ENCODE assay signal across 8 cellular contexts in the genomic region with DNA sequence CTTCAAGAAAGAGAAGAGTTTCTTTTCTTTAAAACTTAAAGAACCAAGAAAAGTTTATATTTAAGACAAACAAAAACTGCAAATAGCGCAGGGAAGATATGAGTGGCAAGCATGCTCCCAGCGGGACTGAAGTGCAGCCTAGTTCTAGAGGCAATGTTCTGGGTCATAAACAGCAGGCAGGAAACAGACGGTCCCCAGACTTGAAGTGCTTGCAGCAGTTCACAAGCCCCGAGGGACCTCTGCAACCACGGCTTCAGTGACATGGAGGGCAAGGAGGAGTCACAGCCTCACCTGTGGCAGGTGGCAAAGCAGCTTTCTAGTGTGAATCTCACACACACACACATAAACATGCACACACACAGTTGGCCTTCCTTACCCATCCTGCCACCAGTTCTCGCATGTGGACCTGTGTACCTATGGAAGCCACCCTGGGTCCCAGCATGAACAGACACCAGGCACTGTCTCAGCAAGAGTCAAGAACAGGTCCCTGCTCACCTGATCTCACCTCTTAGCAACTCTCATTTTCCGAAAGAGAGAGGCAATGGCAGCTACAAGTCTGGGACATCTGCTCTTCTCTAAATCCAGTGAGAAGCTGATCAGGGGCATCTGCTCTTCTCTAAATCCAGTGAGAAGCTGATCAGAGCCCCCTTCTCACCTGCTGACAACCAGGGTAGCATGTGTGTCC.
A peak's percentile ranks its signal among the peaks of the same experiment; 100 is the strongest.
DNase-seq lines count a peak whose midpoint lies in the region; ATAC-seq and TF ChIP-seq lines count a peak whose summit lies in the region.

No MANE protein-coding gene starts in this region.

- no peak overlapping the region for H3K27ac ChIP-seq in left lung

- POLR2A ChIA-PET in T-cell (lab: Charles Lee), result no interaction called here

- no peaks in the 10 kb centered on the region for H3K36me3 Mint-ChIP-seq in T-cell

- no peaks in the 10 kb centered on the region for H3K36me3 ChIP-seq in left lung

- H3K4me1 ChIP-seq in left lung, result peaks cover 6 to 18% of the 10 kb centered on the region in 2 donors

- H3K4me3 ChIP-seq in left lung, result no peak overlapping the region

- peaks cover 4 to 28% of the 10 kb centered on the region in 2 donors for H3K27me3 Mint-ChIP-seq in T-cell

- ATAC-seq in GM18519 (IDR thresholded peaks at IDR 0.05; ENCODE audit: low FRiP score, unreplicated experiment) (peak; percentile 68), HG02642 (IDR thresholded peaks at IDR 0.05; ENCODE audit: poor library complexity, unreplicated experiment) (peak; percentile 68), left lung (peak; percentile 27), T-cell (replicated peaks in 1 of 4) (no peak)

- no peaks in the 10 kb centered on the region for H3K9me3 ChIP-seq in left lung

- DNase-seq in NCI-H1694 treated with DMSO at 0.1 percent for 48 hours (lab: John Stamatoyannopoulos, UW), result peak; percentile 70
- DNase-seq in left lung, result no peak
- DNase-seq in T-cell, result no peak
- no peak for DNase-seq in NOMO-1 (lab: John Stamatoyannopoulos, UW; ENCODE audit: unreplicated experiment in 2 of 2)
- DNase-seq in GOT3 (lab: John Stamatoyannopoulos, UW), result no peak
- DNase-seq in NCI-H2081 treated with DMSO at 0.1 percent for 48 hours (lab: John Stamatoyannopoulos, UW), result no peak

- H3K4me1 Mint-ChIP-seq in T-cell, result no peaks in the 10 kb centered on the region

- H3K9me3 Mint-ChIP-seq in T-cell, result no peaks in the 10 kb centered on the region

- no peak for TF ChIP-seq CTCF in left lung (IDR thresholded peaks at IDR 0.05)

- CTCF ChIA-PET in T-cell (lab: Charles Lee), result no interaction called here

- no peaks in the 10 kb centered on the region for H3K27me3 ChIP-seq in left lung

- H3K4me3 Mint-ChIP-seq in T-cell, result no peak overlapping the region

- no peak overlapping the region for H3K27ac Mint-ChIP-seq in T-cell

- intact Hi-C loops in left lung (cut with DNase I), result no loop called here

Comparison
In these comparisons a context has a peak if more than half of its experiments do, and no peak if none do; other contexts are left out.
1. ATAC-seq: peak in GM18519 (single experiment), HG02642 (single experiment) and left lung (single experiment); none in T-cell (0 of 4).